ENCODE assay signal across 8 cellular contexts in genomic region chrX:24081661-24082154, GRCh38. TPM values are rescaled to one million over a fixed set of nuclear protein-coding genes. Genes with fewer than 3 reads are reported as not detected.
DNase-seq lines count a peak whose midpoint lies in the region; ATAC-seq and TF ChIP-seq lines count a peak whose summit lies in the region.

No MANE protein-coding gene starts in this region.

- H3K4me1 ChIP-seq in GM23338 (ENCODE audit: insufficient read depth) = no peaks in the 10 kb centered on the region
- H3K4me1 ChIP-seq in tibial artery = no peaks in the 10 kb centered on the region

- no peaks in the 10 kb centered on the region; the same call in 1 of the 2 replicates for H3F3A ChIP-seq in GM23338 (replicated peaks; ENCODE audit: low read depth)

- H3K27ac ChIP-seq in GM23338 (ENCODE audit: low read depth) = no peak overlapping the region
- no peak overlapping the region for H3K27ac ChIP-seq in tibial artery

- H3K36me3 ChIP-seq in GM23338 (ENCODE audit: insufficient read depth) (no peaks in the 10 kb centered on the region; the same call in 1 of the 2 replicates), tibial artery (peaks cover 8 to 17% (median 10%) of the 10 kb centered on the region in 3 donors)

- ATAC-seq in GM23338 = peak; percentile 77
- ATAC-seq in effector memory CD8-positive, alpha-beta T cell (replicated peaks) = peak; percentile 66
- ATAC-seq in natural killer cell treated with Interleukin-12 subunit alpha and Interleukin-12 subunit beta and Interleukin-15 and Interleukin-18, amount 100 ng/mL, for 72 hours = peak; percentile 56 to 75

- H3K4me3 ChIP-seq in GM23338 (no peak overlapping the region), tibial artery (no peak overlapping the region)

- DNase-seq in DMS 273 treated with DMSO at 0.1 percent for 48 hours (lab: John Stamatoyannopoulos, UW) (peak; percentile 64), GM23338 (ENCODE audit: low spot score) (peak; percentile 57), NCI-H2171 treated with DMSO at 0.1 percent for 48 hours (lab: John Stamatoyannopoulos, UW) (peak; percentile 59), tibial artery (peak; percentile 36 to 71), DMS79 (lab: John Stamatoyannopoulos, UW) (no peak)
- peak; percentile 64 for DNase-seq in activated CD4-positive, alpha-beta T cell treated with anti-CD3 and anti-CD28 coated beads for 48 hours
- DNase-seq in effector memory CD8-positive, alpha-beta T cell = peak; percentile 19 to 43 (median 22)
- no peak for DNase-seq in natural killer cell treated with Interleukin-12 subunit alpha and Interleukin-12 subunit beta and Interleukin-15 and Interleukin-18, amount 100 ng/mL, for 72 hours (ENCODE audit: low spot score)

- peak; percentile 53 to 68 for TF ChIP-seq CTCF in GM23338 (conservative IDR thresholded peaks at IDR 0.05; ENCODE audit: low read depth in 2 of 2)
- peak in 1 of 2 experiments; percentile 33 for TF ChIP-seq CTCF in tibial artery (IDR thresholded peaks at IDR 0.05)

- no peaks in the 10 kb centered on the region for H3K79me2 ChIP-seq in GM23338 (replicated peaks; ENCODE audit: insufficient read depth)

- no peaks in the 10 kb centered on the region for H4K20me1 ChIP-seq in GM23338 (replicated peaks; ENCODE audit: insufficient read depth)

- no peaks in the 10 kb centered on the region for H3K9me3 ChIP-seq in tibial artery

- H3K9me2 ChIP-seq in GM23338 (ENCODE audit: insufficient read depth) = no peaks in the 10 kb centered on the region

- H3K4me1 Mint-ChIP-seq in GM23338 = peaks cover 5% of the 10 kb centered on the region; the same call in 2 of the 3 replicates
- H3K4me1 Mint-ChIP-seq in effector memory CD8-positive, alpha-beta T cell (ENCODE audit: low read depth in 2 of 2) = no peaks in the 10 kb centered on the region
- peaks cover 5 to 7% of the 10 kb centered on the region in 2 donors for H3K4me1 Mint-ChIP-seq in natural killer cell treated with Interleukin-12 subunit alpha and Interleukin-12 subunit beta and Interleukin-15 and Interleukin-18, amount 100 ng/mL, for 72 hours (ENCODE audit: low read depth in 2 of 2)

- no peak overlapping the region for H2AFZ ChIP-seq in GM23338

- intact Hi-C loops in tibial artery (cut with DNase I; ENCODE audit: low total_unique reads) = loop anchor here (2.0 kb wide), 1 partner anchor 159 kb away; no protein-coding TSS in a partner anchor

- H3K27me3 Mint-ChIP-seq in GM23338 (ENCODE audit: insufficient read depth, low read depth, poor library complexity) = no peaks in the 10 kb centered on the region
- no peaks in the 10 kb centered on the region for H3K27me3 Mint-ChIP-seq in effector memory CD8-positive, alpha-beta T cell
- no peaks in the 10 kb centered on the region for H3K27me3 Mint-ChIP-seq in natural killer cell treated with Interleukin-12 subunit alpha and Interleukin-12 subunit beta and Interleukin-15 and Interleukin-18, amount 100 ng/mL, for 72 hours

- H3K36me3 Mint-ChIP-seq in GM23338 (ENCODE audit: low read depth) = peaks cover 19% of the 10 kb centered on the region; the same call in 2 of the 3 replicates
- peaks cover 19% of the 10 kb centered on the region for H3K36me3 Mint-ChIP-seq in effector memory CD8-positive, alpha-beta T cell (ENCODE audit: insufficient read depth)
- peaks cover 6% of the 10 kb centered on the region for H3K36me3 Mint-ChIP-seq in natural killer cell treated with Interleukin-12 subunit alpha and Interleukin-12 subunit beta and Interleukin-15 and Interleukin-18, amount 100 ng/mL, for 72 hours

- H3K27me3 ChIP-seq in GM23338 (ENCODE audit: insufficient read depth) = no peaks in the 10 kb centered on the region
- H3K27me3 ChIP-seq in tibial artery = no peaks in the 10 kb centered on the region

- H3K4me2 ChIP-seq in GM23338 = no peak overlapping the region

- H3K9me3 Mint-ChIP-seq in GM23338 = no peaks in the 10 kb centered on the region
- no peaks in the 10 kb centered on the region for H3K9me3 Mint-ChIP-seq in effector memory CD8-positive, alpha-beta T cell
- H3K9me3 Mint-ChIP-seq in natural killer cell treated with Interleukin-12 subunit alpha and Interleukin-12 subunit beta and Interleukin-15 and Interleukin-18, amount 100 ng/mL, for 72 hours = no peaks in the 10 kb centered on the region

- H3K4me3 Mint-ChIP-seq in GM23338 = no peak overlapping the region
- H3K4me3 Mint-ChIP-seq in effector memory CD8-positive, alpha-beta T cell = peak overlapping the region in 1 of 2 donors; percentile 46
- H3K4me3 Mint-ChIP-seq in natural killer cell treated with Interleukin-12 subunit alpha and Interleukin-12 subunit beta and Interleukin-15 and Interleukin-18, amount 100 ng/mL, for 72 hours = no peak overlapping the region

- H3K27ac Mint-ChIP-seq in GM23338 = no peak overlapping the region
- no peak overlapping the region for H3K27ac Mint-ChIP-seq in effector memory CD8-positive, alpha-beta T cell
- no peak overlapping the region for H3K27ac Mint-ChIP-seq in natural killer cell treated with Interleukin-12 subunit alpha and Interleukin-12 subunit beta and Interleukin-15 and Interleukin-18, amount 100 ng/mL, for 72 hours

TF ChIP-seq in GM23338, 12 proteins besides CTCF, POLR2A, EP300 and RAD21 (continues in another document):
- TF ChIP-seq CREB1 (CRISPR knock-in tag; IDR thresholded peaks at IDR 0.05; ENCODE audit: low read depth) = no peak
- TF ChIP-seq, protein P1, sequence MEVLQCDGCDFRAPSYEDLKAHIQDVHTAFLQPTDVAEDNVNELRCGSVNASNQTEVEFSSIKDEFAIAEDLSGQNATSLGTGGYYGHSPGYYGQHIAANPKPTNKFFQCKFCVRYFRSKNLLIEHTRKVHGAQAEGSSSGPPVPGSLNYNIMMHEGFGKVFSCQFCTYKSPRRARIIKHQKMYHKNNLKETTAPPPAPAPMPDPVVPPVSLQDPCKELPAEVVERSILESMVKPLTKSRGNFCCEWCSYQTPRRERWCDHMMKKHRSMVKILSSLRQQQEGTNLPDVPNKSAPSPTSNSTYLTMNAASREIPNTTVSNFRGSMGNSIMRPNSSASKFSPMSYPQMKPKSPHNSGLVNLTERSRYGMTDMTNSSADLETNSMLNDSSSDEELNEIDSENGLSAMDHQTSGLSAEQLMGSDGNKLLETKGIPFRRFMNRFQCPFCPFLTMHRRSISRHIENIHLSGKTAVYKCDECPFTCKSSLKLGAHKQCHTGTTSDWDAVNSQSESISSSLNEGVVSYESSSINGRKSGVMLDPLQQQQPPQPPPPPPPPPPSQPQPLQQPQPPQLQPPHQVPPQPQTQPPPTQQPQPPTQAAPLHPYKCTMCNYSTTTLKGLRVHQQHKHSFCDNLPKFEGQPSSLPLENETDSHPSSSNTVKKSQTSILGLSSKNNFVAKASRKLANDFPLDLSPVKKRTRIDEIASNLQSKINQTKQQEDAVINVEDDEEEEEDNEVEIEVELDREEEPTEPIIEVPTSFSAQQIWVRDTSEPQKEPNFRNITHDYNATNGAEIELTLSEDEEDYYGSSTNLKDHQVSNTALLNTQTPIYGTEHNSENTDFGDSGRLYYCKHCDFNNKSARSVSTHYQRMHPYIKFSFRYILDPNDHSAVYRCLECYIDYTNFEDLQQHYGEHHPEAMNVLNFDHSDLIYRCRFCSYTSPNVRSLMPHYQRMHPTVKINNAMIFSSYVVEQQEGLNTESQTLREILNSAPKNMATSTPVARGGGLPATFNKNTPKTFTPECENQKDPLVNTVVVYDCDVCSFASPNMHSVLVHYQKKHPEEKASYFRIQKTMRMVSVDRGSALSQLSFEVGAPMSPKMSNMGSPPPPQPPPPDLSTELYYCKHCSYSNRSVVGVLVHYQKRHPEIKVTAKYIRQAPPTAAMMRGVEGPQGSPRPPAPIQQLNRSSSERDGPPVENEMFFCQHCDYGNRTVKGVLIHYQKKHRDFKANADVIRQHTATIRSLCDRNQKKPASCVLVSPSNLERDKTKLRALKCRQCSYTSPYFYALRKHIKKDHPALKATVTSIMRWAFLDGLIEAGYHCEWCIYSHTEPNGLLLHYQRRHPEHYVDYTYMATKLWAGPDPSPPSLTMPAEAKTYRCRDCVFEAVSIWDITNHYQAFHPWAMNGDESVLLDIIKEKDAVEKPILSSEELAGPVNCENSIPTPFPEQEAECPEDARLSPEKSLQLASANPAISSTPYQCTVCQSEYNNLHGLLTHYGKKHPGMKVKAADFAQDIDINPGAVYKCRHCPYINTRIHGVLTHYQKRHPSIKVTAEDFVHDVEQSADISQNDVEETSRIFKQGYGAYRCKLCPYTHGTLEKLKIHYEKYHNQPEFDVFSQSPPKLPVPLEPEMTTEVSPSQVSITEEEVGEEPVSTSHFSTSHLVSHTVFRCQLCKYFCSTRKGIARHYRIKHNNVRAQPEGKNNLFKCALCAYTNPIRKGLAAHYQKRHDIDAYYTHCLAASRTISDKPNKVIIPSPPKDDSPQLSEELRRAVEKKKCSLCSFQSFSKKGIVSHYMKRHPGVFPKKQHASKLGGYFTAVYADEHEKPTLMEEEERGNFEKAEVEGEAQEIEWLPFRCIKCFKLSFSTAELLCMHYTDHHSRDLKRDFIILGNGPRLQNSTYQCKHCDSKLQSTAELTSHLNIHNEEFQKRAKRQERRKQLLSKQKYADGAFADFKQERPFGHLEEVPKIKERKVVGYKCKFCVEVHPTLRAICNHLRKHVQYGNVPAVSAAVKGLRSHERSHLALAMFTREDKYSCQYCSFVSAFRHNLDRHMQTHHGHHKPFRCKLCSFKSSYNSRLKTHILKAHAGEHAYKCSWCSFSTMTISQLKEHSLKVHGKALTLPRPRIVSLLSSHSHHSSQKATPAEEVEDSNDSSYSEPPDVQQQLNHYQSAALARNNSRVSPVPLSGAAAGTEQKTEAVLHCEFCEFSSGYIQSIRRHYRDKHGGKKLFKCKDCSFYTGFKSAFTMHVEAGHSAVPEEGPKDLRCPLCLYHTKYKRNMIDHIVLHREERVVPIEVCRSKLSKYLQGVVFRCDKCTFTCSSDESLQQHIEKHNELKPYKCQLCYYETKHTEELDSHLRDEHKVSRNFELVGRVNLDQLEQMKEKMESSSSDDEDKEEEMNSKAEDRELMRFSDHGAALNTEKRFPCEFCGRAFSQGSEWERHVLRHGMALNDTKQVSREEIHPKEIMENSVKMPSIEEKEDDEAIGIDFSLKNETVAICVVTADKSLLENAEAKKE (CRISPR knock-in tag; IDR thresholded peaks at IDR 0.05) = no peak
- no peak for TF ChIP-seq POLR2AphosphoS5 (IDR thresholded peaks at IDR 0.05; ENCODE audit: low read depth)
- TF ChIP-seq JUNB (IDR thresholded peaks at IDR 0.05; ENCODE audit: unreplicated experiment) = no peak

RNA-seq across cellular contexts. Expression of gene EIF2S3, which starts 27.0 kb away (rescaled TPM):
- total RNA-seq in GM23338 (2014; rRNA removed; shearing (Covaris generic)) = 246 and 323 TPM in 2 replicates
- 83.3 and 90.5 TPM in 2 replicates for polyA plus RNA-seq in GM23338 (2016; fragmentation: Nextera tagmentation; extraction: Ambion mirVana)
- total RNA-seq in natural killer cell treated with Interleukin-12 subunit alpha and Interleukin-12 subunit beta and Interleukin-15 and Interleukin-18, amount 100 ng/mL, for 72 hours = 100 to 1,000 TPM; 174 to 194 TPM

RNA-seq across cellular contexts. Expression of gene KLHL15, which starts 54.7 kb away (rescaled TPM):
- total RNA-seq in GM23338 (2014; rRNA removed; shearing (Covaris generic)) = 15.0 and 15.3 TPM in 2 replicates
- polyA plus RNA-seq in GM23338 (2016; fragmentation: Nextera tagmentation; extraction: Ambion mirVana) = 2.2 and 2.4 TPM in 2 replicates
- total RNA-seq in natural killer cell treated with Interleukin-12 subunit alpha and Interleukin-12 subunit beta and Interleukin-15 and Interleukin-18, amount 100 ng/mL, for 72 hours = 10 to 100 TPM in 1 of 2 donors, 1 to 10 TPM in 1; 9.3 to 11.2 TPM

Comparison
In these comparisons a context has a peak if more than half of its experiments do, and no peak if none do; other contexts are left out.
1. DNase-seq: peak in DMS 273 treated with DMSO at 0.1 percent for 48 hours (single experiment), GM23338 (single experiment), NCI-H2171 treated with DMSO at 0.1 percent for 48 hours (single experiment), activated CD4-positive, alpha-beta T cell treated with anti-CD3 and anti-CD28 coated beads for 48 hours (single experiment), effector memory CD8-positive, alpha-beta T cell (3 of 3) and tibial artery (2 of 2); none in natural killer cell treated with Interleukin-12 subunit alpha and Interleukin-12 subunit beta and Interleukin-15 and Interleukin-18, amount 100 ng/mL, for 72 hours (single experiment) and DMS79 (single experiment).
2. Peak in every context shown above with its lines, with median percentiles within 50 percentile points of each other: ATAC-seq.